1 cellular context compared by ENCODE assay signal in the genomic region with DNA sequence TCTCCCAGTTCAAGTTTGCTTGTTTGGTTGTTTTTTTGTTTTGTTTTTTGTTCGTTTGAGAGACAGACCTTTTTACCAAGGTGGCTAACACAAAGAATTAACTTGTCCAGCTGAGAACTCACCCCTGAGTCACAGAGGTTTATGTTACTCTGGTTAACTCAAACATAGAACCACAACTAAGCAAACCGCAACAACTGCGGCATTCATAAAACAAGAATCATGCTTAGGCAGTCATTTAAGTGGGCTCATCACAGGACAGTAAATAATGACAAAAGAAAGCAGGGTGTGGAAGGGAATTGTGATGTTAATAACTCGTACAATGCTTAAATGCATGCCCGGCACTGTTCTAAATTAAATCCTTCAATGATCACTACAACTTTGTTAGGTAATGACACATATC.
TF ChIP-seq lines count a peak whose summit lies in the region.

No MANE protein-coding gene starts in this region.

TF ChIP-seq in HepG2, 621 proteins besides CTCF, POLR2A, EP300 and RAD21 (continued from another document):
- TF ChIP-seq, protein P1, sequence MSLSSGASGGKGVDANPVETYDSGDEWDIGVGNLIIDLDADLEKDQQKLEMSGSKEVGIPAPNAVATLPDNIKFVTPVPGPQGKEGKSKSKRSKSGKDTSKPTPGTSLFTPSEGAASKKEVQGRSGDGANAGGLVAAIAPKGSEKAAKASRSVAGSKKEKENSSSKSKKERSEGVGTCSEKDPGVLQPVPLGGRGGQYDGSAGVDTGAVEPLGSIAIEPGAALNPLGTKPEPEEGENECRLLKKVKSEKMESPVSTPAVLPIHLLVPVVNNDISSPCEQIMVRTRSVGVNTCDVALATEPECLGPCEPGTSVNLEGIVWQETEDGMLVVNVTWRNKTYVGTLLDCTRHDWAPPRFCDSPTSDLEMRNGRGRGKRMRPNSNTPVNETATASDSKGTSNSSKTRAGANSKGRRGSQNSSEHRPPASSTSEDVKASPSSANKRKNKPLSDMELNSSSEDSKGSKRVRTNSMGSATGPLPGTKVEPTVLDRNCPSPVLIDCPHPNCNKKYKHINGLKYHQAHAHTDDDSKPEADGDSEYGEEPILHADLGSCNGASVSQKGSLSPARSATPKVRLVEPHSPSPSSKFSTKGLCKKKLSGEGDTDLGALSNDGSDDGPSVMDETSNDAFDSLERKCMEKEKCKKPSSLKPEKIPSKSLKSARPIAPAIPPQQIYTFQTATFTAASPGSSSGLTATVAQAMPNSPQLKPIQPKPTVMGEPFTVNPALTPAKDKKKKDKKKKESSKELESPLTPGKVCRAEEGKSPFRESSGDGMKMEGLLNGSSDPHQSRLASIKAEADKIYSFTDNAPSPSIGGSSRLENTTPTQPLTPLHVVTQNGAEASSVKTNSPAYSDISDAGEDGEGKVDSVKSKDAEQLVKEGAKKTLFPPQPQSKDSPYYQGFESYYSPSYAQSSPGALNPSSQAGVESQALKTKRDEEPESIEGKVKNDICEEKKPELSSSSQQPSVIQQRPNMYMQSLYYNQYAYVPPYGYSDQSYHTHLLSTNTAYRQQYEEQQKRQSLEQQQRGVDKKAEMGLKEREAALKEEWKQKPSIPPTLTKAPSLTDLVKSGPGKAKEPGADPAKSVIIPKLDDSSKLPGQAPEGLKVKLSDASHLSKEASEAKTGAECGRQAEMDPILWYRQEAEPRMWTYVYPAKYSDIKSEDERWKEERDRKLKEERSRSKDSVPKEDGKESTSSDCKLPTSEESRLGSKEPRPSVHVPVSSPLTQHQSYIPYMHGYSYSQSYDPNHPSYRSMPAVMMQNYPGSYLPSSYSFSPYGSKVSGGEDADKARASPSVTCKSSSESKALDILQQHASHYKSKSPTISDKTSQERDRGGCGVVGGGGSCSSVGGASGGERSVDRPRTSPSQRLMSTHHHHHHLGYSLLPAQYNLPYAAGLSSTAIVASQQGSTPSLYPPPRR (CRISPR knock-in tag; IDR thresholded peaks at IDR 0.05; ENCODE audit: borderline replicate concordance) = no peak
- peak; percentile 82 for TF ChIP-seq TCF7 (IDR thresholded peaks at IDR 0.05; ENCODE audit: low read depth)
- TF ChIP-seq GATAD2A (CRISPR knock-in tag; IDR thresholded peaks at IDR 0.05) = no peak
- TF ChIP-seq, protein P2, sequence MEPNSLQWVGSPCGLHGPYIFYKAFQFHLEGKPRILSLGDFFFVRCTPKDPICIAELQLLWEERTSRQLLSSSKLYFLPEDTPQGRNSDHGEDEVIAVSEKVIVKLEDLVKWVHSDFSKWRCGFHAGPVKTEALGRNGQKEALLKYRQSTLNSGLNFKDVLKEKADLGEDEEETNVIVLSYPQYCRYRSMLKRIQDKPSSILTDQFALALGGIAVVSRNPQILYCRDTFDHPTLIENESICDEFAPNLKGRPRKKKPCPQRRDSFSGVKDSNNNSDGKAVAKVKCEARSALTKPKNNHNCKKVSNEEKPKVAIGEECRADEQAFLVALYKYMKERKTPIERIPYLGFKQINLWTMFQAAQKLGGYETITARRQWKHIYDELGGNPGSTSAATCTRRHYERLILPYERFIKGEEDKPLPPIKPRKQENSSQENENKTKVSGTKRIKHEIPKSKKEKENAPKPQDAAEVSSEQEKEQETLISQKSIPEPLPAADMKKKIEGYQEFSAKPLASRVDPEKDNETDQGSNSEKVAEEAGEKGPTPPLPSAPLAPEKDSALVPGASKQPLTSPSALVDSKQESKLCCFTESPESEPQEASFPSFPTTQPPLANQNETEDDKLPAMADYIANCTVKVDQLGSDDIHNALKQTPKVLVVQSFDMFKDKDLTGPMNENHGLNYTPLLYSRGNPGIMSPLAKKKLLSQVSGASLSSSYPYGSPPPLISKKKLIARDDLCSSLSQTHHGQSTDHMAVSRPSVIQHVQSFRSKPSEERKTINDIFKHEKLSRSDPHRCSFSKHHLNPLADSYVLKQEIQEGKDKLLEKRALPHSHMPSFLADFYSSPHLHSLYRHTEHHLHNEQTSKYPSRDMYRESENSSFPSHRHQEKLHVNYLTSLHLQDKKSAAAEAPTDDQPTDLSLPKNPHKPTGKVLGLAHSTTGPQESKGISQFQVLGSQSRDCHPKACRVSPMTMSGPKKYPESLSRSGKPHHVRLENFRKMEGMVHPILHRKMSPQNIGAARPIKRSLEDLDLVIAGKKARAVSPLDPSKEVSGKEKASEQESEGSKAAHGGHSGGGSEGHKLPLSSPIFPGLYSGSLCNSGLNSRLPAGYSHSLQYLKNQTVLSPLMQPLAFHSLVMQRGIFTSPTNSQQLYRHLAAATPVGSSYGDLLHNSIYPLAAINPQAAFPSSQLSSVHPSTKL (CRISPR knock-in tag; IDR thresholded peaks at IDR 0.05) = peak; percentile 34; the same call in 1 of the 2 replicates
- peak; percentile 77; the same call in 1 of the 2 replicates for TF ChIP-seq TBX3 (IDR thresholded peaks at IDR 0.05; ENCODE audit: borderline replicate concordance)
- TF ChIP-seq ZNF629 (CRISPR knock-in tag; conservative IDR thresholded peaks at IDR 0.05) = no peak
- TF ChIP-seq, protein P3, sequence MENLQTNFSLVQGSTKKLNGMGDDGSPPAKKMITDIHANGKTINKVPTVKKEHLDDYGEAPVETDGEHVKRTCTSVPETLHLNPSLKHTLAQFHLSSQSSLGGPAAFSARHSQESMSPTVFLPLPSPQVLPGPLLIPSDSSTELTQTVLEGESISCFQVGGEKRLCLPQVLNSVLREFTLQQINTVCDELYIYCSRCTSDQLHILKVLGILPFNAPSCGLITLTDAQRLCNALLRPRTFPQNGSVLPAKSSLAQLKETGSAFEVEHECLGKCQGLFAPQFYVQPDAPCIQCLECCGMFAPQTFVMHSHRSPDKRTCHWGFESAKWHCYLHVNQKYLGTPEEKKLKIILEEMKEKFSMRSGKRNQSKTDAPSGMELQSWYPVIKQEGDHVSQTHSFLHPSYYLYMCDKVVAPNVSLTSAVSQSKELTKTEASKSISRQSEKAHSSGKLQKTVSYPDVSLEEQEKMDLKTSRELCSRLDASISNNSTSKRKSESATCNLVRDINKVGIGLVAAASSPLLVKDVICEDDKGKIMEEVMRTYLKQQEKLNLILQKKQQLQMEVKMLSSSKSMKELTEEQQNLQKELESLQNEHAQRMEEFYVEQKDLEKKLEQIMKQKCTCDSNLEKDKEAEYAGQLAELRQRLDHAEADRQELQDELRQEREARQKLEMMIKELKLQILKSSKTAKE (CRISPR knock-in tag; IDR thresholded peaks at IDR 0.05; ENCODE audit: borderline replicate concordance) = no peak
- TF ChIP-seq CBFB (CRISPR knock-in tag; IDR thresholded peaks at IDR 0.05) = peak; percentile 47; the same call in 1 of the 2 replicates
- TF ChIP-seq HMG20A (CRISPR knock-in tag; IDR thresholded peaks at IDR 0.05; ENCODE audit: borderline replicate concordance) = peak; percentile 66; the same call in 1 of the 2 replicates
- no peak; the same call in 1 of the 2 replicates for TF ChIP-seq FOXP1 (IDR thresholded peaks at IDR 0.05)
- TF ChIP-seq FOXP1 (CRISPR knock-in tag; IDR thresholded peaks at IDR 0.05) = peak; percentile 58; the same call in 1 of the 2 replicates
- no peak for TF ChIP-seq FOXA1 (IDR thresholded peaks at IDR 0.05)
- TF ChIP-seq FOXA1 (CRISPR knock-in tag; IDR thresholded peaks at IDR 0.05) = 0 out of 2 replicates have a peak, but pooled peaks have one; percentile 13
- TF ChIP-seq CREM (IDR thresholded peaks at IDR 0.05) = 0 out of 2 replicates have a peak, but pooled peaks have one; percentile 14
- TF ChIP-seq CREM (CRISPR knock-in tag; IDR thresholded peaks at IDR 0.05) = no peak
- peak; percentile 60 for TF ChIP-seq FOSL2 (CRISPR knock-in tag; IDR thresholded peaks at IDR 0.05)
- TF ChIP-seq SOX6 (IDR thresholded peaks at IDR 0.05) = no peak
- peak; percentile 30; the same call in 1 of the 2 replicates for TF ChIP-seq SOX6 (CRISPR knock-in tag; IDR thresholded peaks at IDR 0.05)
- peak; percentile 50; the same call in 1 of the 2 replicates for TF ChIP-seq SOX13 (IDR thresholded peaks at IDR 0.05)
- peak in 1 of 2 experiments; percentile 86; a peak in 2 of 4 replicates for TF ChIP-seq SOX13 (CRISPR knock-in tag; conservative IDR thresholded peaks at IDR 0.05 in 1 of 2, IDR thresholded peaks at IDR 0.05 in 1 of 2)
- TF ChIP-seq, protein P4, sequence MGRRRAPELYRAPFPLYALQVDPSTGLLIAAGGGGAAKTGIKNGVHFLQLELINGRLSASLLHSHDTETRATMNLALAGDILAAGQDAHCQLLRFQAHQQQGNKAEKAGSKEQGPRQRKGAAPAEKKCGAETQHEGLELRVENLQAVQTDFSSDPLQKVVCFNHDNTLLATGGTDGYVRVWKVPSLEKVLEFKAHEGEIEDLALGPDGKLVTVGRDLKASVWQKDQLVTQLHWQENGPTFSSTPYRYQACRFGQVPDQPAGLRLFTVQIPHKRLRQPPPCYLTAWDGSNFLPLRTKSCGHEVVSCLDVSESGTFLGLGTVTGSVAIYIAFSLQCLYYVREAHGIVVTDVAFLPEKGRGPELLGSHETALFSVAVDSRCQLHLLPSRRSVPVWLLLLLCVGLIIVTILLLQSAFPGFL (CRISPR knock-in tag; IDR thresholded peaks at IDR 0.05) = no peak
- TF ChIP-seq SOX5 (CRISPR knock-in tag; IDR thresholded peaks at IDR 0.05; ENCODE audit: borderline replicate concordance) = peak; percentile 83; the same call in 1 of the 2 replicates
- TF ChIP-seq ZNF230 (CRISPR knock-in tag; IDR thresholded peaks at IDR 0.05) = no peak
- TF ChIP-seq, protein P5, sequence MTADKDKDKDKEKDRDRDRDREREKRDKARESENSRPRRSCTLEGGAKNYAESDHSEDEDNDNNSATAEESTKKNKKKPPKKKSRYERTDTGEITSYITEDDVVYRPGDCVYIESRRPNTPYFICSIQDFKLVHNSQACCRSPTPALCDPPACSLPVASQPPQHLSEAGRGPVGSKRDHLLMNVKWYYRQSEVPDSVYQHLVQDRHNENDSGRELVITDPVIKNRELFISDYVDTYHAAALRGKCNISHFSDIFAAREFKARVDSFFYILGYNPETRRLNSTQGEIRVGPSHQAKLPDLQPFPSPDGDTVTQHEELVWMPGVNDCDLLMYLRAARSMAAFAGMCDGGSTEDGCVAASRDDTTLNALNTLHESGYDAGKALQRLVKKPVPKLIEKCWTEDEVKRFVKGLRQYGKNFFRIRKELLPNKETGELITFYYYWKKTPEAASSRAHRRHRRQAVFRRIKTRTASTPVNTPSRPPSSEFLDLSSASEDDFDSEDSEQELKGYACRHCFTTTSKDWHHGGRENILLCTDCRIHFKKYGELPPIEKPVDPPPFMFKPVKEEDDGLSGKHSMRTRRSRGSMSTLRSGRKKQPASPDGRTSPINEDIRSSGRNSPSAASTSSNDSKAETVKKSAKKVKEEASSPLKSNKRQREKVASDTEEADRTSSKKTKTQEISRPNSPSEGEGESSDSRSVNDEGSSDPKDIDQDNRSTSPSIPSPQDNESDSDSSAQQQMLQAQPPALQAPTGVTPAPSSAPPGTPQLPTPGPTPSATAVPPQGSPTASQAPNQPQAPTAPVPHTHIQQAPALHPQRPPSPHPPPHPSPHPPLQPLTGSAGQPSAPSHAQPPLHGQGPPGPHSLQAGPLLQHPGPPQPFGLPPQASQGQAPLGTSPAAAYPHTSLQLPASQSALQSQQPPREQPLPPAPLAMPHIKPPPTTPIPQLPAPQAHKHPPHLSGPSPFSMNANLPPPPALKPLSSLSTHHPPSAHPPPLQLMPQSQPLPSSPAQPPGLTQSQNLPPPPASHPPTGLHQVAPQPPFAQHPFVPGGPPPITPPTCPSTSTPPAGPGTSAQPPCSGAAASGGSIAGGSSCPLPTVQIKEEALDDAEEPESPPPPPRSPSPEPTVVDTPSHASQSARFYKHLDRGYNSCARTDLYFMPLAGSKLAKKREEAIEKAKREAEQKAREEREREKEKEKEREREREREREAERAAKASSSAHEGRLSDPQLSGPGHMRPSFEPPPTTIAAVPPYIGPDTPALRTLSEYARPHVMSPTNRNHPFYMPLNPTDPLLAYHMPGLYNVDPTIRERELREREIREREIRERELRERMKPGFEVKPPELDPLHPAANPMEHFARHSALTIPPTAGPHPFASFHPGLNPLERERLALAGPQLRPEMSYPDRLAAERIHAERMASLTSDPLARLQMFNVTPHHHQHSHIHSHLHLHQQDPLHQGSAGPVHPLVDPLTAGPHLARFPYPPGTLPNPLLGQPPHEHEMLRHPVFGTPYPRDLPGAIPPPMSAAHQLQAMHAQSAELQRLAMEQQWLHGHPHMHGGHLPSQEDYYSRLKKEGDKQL (CRISPR knock-in tag; IDR thresholded peaks at IDR 0.05; ENCODE audit: low read depth) = no peak
TF ChIP-seq in HepG2: peak in this region for 12.
